In genomic region chr5:54229041-54229780, GRCh38 we compare ENCODE assay signal across 8 cellular contexts.
DNase-seq lines count a peak whose midpoint lies in the region; ATAC-seq and TF ChIP-seq lines count a peak whose summit lies in the region.

No MANE protein-coding gene starts in this region.

- H3K36me3 ChIP-seq in SJSA1 (no peaks in the 10 kb centered on the region), vagina (no peaks in the 10 kb centered on the region)

- DNase-seq in ELF-1 (ENCODE audit: low read depth, low spot score) (peak; percentile 53), HUDEP-2 (lab: John Stamatoyannopoulos, UW; ENCODE audit: unreplicated experiment in 76 of 76) (peak in 60 of 76 experiments; percentile 4 to 72 (median 38)), SJSA1 (ENCODE audit: low read depth in 1 of 2, low spot score in 2 of 2) (peak; percentile 38 to 56), Right ventricle myocardium inferior (ENCODE audit: missing footprints) (peak; percentile 76), progenitor cell of endocrine pancreas (ENCODE audit: low spot score, unreplicated experiment) (peak; percentile 50), vagina (ENCODE audit: extremely low spot score in 2 of 2) (no peak)
- peak; percentile 73 for DNase-seq in activated naive CD4-positive, alpha-beta T cell treated with Interleukin-2 at 50 U/mL for 16 hours

- TF ChIP-seq POLR2A in vagina (IDR thresholded peaks at IDR 0.05), result no peak

- H3K4me1 ChIP-seq in SJSA1 (replicated peaks), result no peaks in the 10 kb centered on the region
- H3K4me1 ChIP-seq in vagina, result no peaks in the 10 kb centered on the region

- peaks cover 4% of the 10 kb centered on the region for H3K9me3 Mint-ChIP-seq in progenitor cell of endocrine pancreas (ENCODE audit: low read depth)

- intact Hi-C loops in Right ventricle myocardium inferior (cut with DNase I), result loop anchor here (5.0 to 10.0 kb wide), 4 partner anchors 664 to 1107 kb away; partner anchors contain the start of gene NDUFS4
- intact Hi-C loops in vagina (cut with DNase I), result no loop called here

- peak; percentile 94 for TF ChIP-seq CTCF in progenitor cell of endocrine pancreas (IDR thresholded peaks at IDR 0.05; ENCODE audit: unreplicated experiment)
- TF ChIP-seq CTCF in vagina (IDR thresholded peaks at IDR 0.05), result peak; percentile 75 to 87 (median 76)

- H3K4me3 Mint-ChIP-seq in progenitor cell of endocrine pancreas (ENCODE audit: low read depth), result no peak overlapping the region

- ATAC-seq in GM21515 (IDR thresholded peaks at IDR 0.05; ENCODE audit: unreplicated experiment) (peak; percentile 88), Right ventricle myocardium inferior (peak; percentile 40)

- no peaks in the 10 kb centered on the region for H3K27me3 ChIP-seq in SJSA1 (replicated peaks)
- H3K27me3 ChIP-seq in vagina, result no peaks in the 10 kb centered on the region

- H3K4me1 Mint-ChIP-seq in progenitor cell of endocrine pancreas (ENCODE audit: low read depth), result no peaks in the 10 kb centered on the region

- no peaks in the 10 kb centered on the region for H3K9me3 ChIP-seq in SJSA1 (replicated peaks)
- no peaks in the 10 kb centered on the region for H3K9me3 ChIP-seq in vagina

- H3K27ac Mint-ChIP-seq in progenitor cell of endocrine pancreas, result no peak overlapping the region

- H3K27ac ChIP-seq in SJSA1 (no peak overlapping the region), vagina (no peak overlapping the region)

- H3K27me3 Mint-ChIP-seq in progenitor cell of endocrine pancreas, result no peaks in the 10 kb centered on the region

- H3K4me3 ChIP-seq in SJSA1 (no peak overlapping the region), vagina (no peak overlapping the region)

- H3K36me3 Mint-ChIP-seq in progenitor cell of endocrine pancreas (ENCODE audit: insufficient read depth), result no peaks in the 10 kb centered on the region

Comparison
In these comparisons a context has a peak if more than half of its experiments do, and no peak if none do; other contexts are left out.
1. DNase-seq: peak in ELF-1 (single experiment), HUDEP-2 (60 of 76), SJSA1 (2 of 2), activated naive CD4-positive, alpha-beta T cell treated with Interleukin-2 at 50 U/mL for 16 hours (single experiment), Right ventricle myocardium inferior (single experiment) and progenitor cell of endocrine pancreas (single experiment); none in vagina (0 of 2).